ENCODE assay signal across 17 cellular contexts in the genomic region with DNA sequence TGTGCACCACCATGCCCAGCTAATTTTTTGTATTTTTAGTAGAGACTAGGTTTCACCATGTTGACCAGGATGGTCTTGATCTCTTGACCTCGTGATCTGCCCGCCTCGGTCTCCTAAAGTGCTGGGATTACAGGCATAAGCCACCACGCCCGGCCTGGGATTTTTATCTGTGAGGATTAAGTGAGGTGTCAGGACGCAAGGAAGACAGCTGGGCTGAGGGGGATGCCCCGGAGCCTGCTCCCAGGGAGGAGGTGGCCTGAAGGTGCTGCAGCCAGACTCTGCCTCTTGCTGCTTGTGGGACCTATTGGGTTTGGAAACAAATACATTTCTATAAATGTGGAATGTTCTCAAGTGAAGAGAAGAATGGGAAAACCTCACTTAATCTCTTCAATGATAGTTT.
DNase-seq lines count a peak whose midpoint lies in the region; ATAC-seq lines count a peak whose summit lies in the region.
"Had no signal": no experiment of that assay in that cellular context is flagged by ENCODE, and none has a peak within 500 bp of the region (broad histone marks: within the 10 kb centered on the region; RNA-seq: fewer than 3 reads in every experiment).

No MANE protein-coding gene starts in this region.

- H2AK5ac ChIP-seq in mesendoderm (ENCODE audit: low read length) (no peak overlapping the region), trophoblast cell (ENCODE audit: low read length) (peak overlapping the region; percentile 92)

- no peak overlapping the region for H3K4ac ChIP-seq in mesendoderm (ENCODE audit: low read depth, low read length)
- peak overlapping the region; percentile 78 for H3K4ac ChIP-seq in trophoblast cell (ENCODE audit: low read depth, low read length)

- H3K27me3 ChIP-seq in mesendoderm (ENCODE audit: insufficient read depth, low read length, poor library complexity) (no peaks in the 10 kb centered on the region), trophoblast cell (ENCODE audit: insufficient read depth, low read length) (no peaks in the 10 kb centered on the region)

- peak overlapping the region; percentile 22 for H4K12ac ChIP-seq in trophoblast cell (ENCODE audit: low read depth, low read length)

- no peak overlapping the region for H4K5ac ChIP-seq in mesendoderm (ENCODE audit: low read length)

- H3K27ac Mint-ChIP-seq in activated T-cell treated with anti-CD3 and anti-CD28 coated beads, Interleukin-2, amount 50 U/mL, for 72 hours = no peak overlapping the region
- H3K27ac Mint-ChIP-seq: CD4-positive, alpha-beta memory T cell; HFFc6 had no signal

- H2BK15ac ChIP-seq in mesendoderm (replicated peaks; ENCODE audit: low read depth) = peak overlapping the region; percentile 60

- H3K4me1 Mint-ChIP-seq in activated T-cell treated with anti-CD3 and anti-CD28 coated beads, Interleukin-2, amount 50 U/mL, for 72 hours (ENCODE audit: low read depth) = no peaks in the 10 kb centered on the region
- H3K4me1 Mint-ChIP-seq: CD4-positive, alpha-beta memory T cell had no signal

- no peak overlapping the region for H2AFZ ChIP-seq in trophoblast cell (ENCODE audit: insufficient read depth, low read length, poor library complexity)

- H3K4me3 ChIP-seq in mesendoderm (ENCODE audit: low read length) (no peak overlapping the region), trophoblast cell (ENCODE audit: low read depth, low read length) (no peak overlapping the region)
- H3K4me3 ChIP-seq: HAP-1 had no signal

- H3K79me2 ChIP-seq in mesendoderm (ENCODE audit: control insufficient read depth, insufficient read depth, low read length) = no peaks in the 10 kb centered on the region
- no peaks in the 10 kb centered on the region for H3K79me2 ChIP-seq in trophoblast cell (ENCODE audit: control insufficient read depth, insufficient read depth, low read length, poor library complexity)

- H3K56ac ChIP-seq in mesendoderm (ENCODE audit: low read length) = no peak overlapping the region

- peak overlapping the region; percentile 96 for H2BK12ac ChIP-seq in trophoblast cell (ENCODE audit: low read length)

- H2BK120ac ChIP-seq in mesendoderm (ENCODE audit: low read depth, low read length) (no peak overlapping the region), trophoblast cell (ENCODE audit: insufficient read depth, low read length, poor library complexity) (peak overlapping the region; percentile 85)

- peaks cover 0 to 3% of the 10 kb centered on the region in 2 donors for H3K9me3 Mint-ChIP-seq in activated T-cell treated with anti-CD3 and anti-CD28 coated beads, Interleukin-2, amount 50 U/mL, for 72 hours

- no peaks in the 10 kb centered on the region for H3K9me3 ChIP-seq in trophoblast cell (ENCODE audit: insufficient read depth, low read depth, low read length)

- H3K27ac ChIP-seq in mesendoderm (ENCODE audit: low read depth, low read length) = no peak overlapping the region
- H3K27ac ChIP-seq in trophoblast cell (ENCODE audit: low read depth, low read length) = peak overlapping the region; percentile 89

- no peaks in the 10 kb centered on the region for H3K27me3 Mint-ChIP-seq in activated T-cell treated with anti-CD3 and anti-CD28 coated beads, Interleukin-2, amount 50 U/mL, for 72 hours (ENCODE audit: low read depth)

- H3K4me3 Mint-ChIP-seq in activated T-cell treated with anti-CD3 and anti-CD28 coated beads, Interleukin-2, amount 50 U/mL, for 72 hours = no peak overlapping the region
- H3K4me3 Mint-ChIP-seq: CD4-positive, alpha-beta memory T cell; HFFc6 had no signal

- no peak overlapping the region for H2BK5ac ChIP-seq in mesendoderm (ENCODE audit: low read length)
- peak overlapping the region; percentile 81 for H2BK5ac ChIP-seq in trophoblast cell (ENCODE audit: low read depth, low read length, poor library complexity)

- H3K14ac ChIP-seq in trophoblast cell (ENCODE audit: low read length) = peak overlapping the region; percentile 84

- H4K8ac ChIP-seq in mesendoderm (ENCODE audit: low read depth, low read length) (no peak overlapping the region), trophoblast cell (ENCODE audit: low read depth, low read length) (no peak overlapping the region)

- WGBS in mesendoderm (ENCODE audit: extremely low coverage, insufficient coverage, low lambda C conversion rate) = no CpG with 5 or more reads among the region's 7 CpGs
- no CpG with 5 or more reads among the region's 7 CpGs for WGBS in trophoblast cell (ENCODE audit: extremely low coverage, insufficient coverage, insufficient read length)

- H3K23ac ChIP-seq in mesendoderm (ENCODE audit: low read length) (no peak overlapping the region), trophoblast cell (ENCODE audit: low read length) (no peak overlapping the region)

- H3K9ac ChIP-seq in mesendoderm (ENCODE audit: low read length) = no peak overlapping the region
- no peak overlapping the region for H3K9ac ChIP-seq in trophoblast cell (ENCODE audit: low read length)

- H3K4me1 ChIP-seq in mesendoderm (ENCODE audit: control insufficient read depth, low read depth, low read length) (no peaks in the 10 kb centered on the region), trophoblast cell (ENCODE audit: control insufficient read depth in 1 of 2, insufficient read depth in 2 of 2, low read length in 2 of 2) (peaks cover 5% of the 10 kb centered on the region in 2 experiments)

- DNase-seq in ELF-1 (ENCODE audit: low read depth, low spot score) (peak; percentile 43), NCI-H82 treated with DMSO at 0.1 percent for 48 hours (lab: John Stamatoyannopoulos, UW; ENCODE audit: unreplicated experiment) (peak; percentile 62), mesendoderm (peak; percentile 43), trophoblast cell (no peak), RPMI8226 (no peak), foreskin melanocyte (no peak)
- no peak for DNase-seq in activated T-cell treated with anti-CD3 and anti-CD28 coated beads, Interleukin-2, amount 50 U/mL, for 72 hours
- DNase-seq: C1 segment of cervical spinal cord; Calu3; CD4-positive, alpha-beta memory T cell; COR-L47; DMS153; EL; GF-D8; GOT3; HFFc6 had no signal

- H3K18ac ChIP-seq in mesendoderm (ENCODE audit: low read length) (no peak overlapping the region), trophoblast cell (ENCODE audit: low read length) (peak overlapping the region; percentile 57)

- H3K36me3 ChIP-seq in mesendoderm (ENCODE audit: control insufficient read depth, insufficient read depth, low read length) = no peaks in the 10 kb centered on the region
- H3K36me3 ChIP-seq in trophoblast cell (ENCODE audit: control insufficient read depth in 1 of 2, insufficient read depth in 2 of 2, low read length in 2 of 2) = no peaks in the 10 kb centered on the region
- H3K36me3 ChIP-seq: HAP-1 had no signal

- H3K79me1 ChIP-seq in mesendoderm (ENCODE audit: low read length) (no peaks in the 10 kb centered on the region), trophoblast cell (ENCODE audit: low read length) (peaks cover 6% of the 10 kb centered on the region)

- peak overlapping the region; percentile 97 for H4K91ac ChIP-seq in trophoblast cell (ENCODE audit: low read depth, low read length)

- H3K4me2 ChIP-seq in mesendoderm (ENCODE audit: low read length) = no peak overlapping the region
- H3K4me2 ChIP-seq in trophoblast cell (ENCODE audit: low read length) = no peak overlapping the region

- ATAC-seq in activated T-cell treated with anti-CD3 and anti-CD28 coated beads, Interleukin-2, amount 50 U/mL, for 72 hours (replicated peaks in 1 of 2) = no peak

- H3K36me3 Mint-ChIP-seq in activated T-cell treated with anti-CD3 and anti-CD28 coated beads, Interleukin-2, amount 50 U/mL, for 72 hours (ENCODE audit: insufficient read depth in 2 of 2) = peaks cover 0 to 1% of the 10 kb centered on the region in 2 donors
- H3K36me3 Mint-ChIP-seq: CD4-positive, alpha-beta memory T cell had no signal

Comparison
In these comparisons a context has a peak if more than half of its experiments do, and no peak if none do; other contexts are left out.
1. DNase-seq: peak in ELF-1 (single experiment), NCI-H82 treated with DMSO at 0.1 percent for 48 hours (single experiment) and mesendoderm (single experiment); none in trophoblast cell (0 of 2), activated T-cell treated with anti-CD3 and anti-CD28 coated beads, Interleukin-2, amount 50 U/mL, for 72 hours (0 of 2), RPMI8226 (single experiment) and foreskin melanocyte (single experiment).